Comparison of ENCODE assay signal across 14 cellular contexts in genomic region chr12:24408305-24408704, GRCh38.
"Had no signal": no experiment of that assay in that cellular context is flagged by ENCODE, and none has a peak within 500 bp of the region (broad histone marks: within the 10 kb centered on the region; RNA-seq: fewer than 3 reads in every experiment).

No MANE protein-coding gene starts in this region.

- H3K9me3 Mint-ChIP-seq: activated naive CD8-positive, alpha-beta T cell treated with anti-CD3 and anti-CD28 coated beads for 36 hours; activated T-helper 1 cell treated with anti-CD3 and anti-CD28 coated beads, Interleukin-12 subunit alpha, Interleukin-12 subunit beta, Interleukin-2, Interleukin-4 antibody, amounts not matched to agents 30 ng/mL and 10 ng/mL and 1 ng/mL, durations not matched to agents 14 hours and 24 hours and 36 hours had no signal

- H3K27ac Mint-ChIP-seq: activated naive CD8-positive, alpha-beta T cell treated with anti-CD3 and anti-CD28 coated beads for 36 hours; activated T-helper 1 cell treated with anti-CD3 and anti-CD28 coated beads, Interleukin-12 subunit alpha, Interleukin-12 subunit beta, Interleukin-2, Interleukin-4 antibody, amounts not matched to agents 30 ng/mL and 10 ng/mL and 1 ng/mL, durations not matched to agents 14 hours and 24 hours and 36 hours; naive thymus-derived CD4-positive, alpha-beta T cell had no signal

- H3K36me3 Mint-ChIP-seq: activated naive CD8-positive, alpha-beta T cell treated with anti-CD3 and anti-CD28 coated beads for 36 hours; naive thymus-derived CD4-positive, alpha-beta T cell had no signal

- DNase-seq: activated CD8-positive, alpha-beta memory T cell treated with anti-CD3 and anti-CD28 coated beads for 24 hours; activated naive CD8-positive, alpha-beta T cell treated with anti-CD3 and anti-CD28 coated beads for 36 hours; amygdala; body of pancreas; central memory CD4-positive, alpha-beta T cell; cortex of kidney; effector CD4-positive, alpha-beta T cell; mammary epithelial cell; naive thymus-derived CD4-positive, alpha-beta T cell; pancreas; thyroid gland had no signal

- H3K4me3 Mint-ChIP-seq: activated naive CD8-positive, alpha-beta T cell treated with anti-CD3 and anti-CD28 coated beads for 36 hours; activated T-helper 1 cell treated with anti-CD3 and anti-CD28 coated beads, Interleukin-12 subunit alpha, Interleukin-12 subunit beta, Interleukin-2, Interleukin-4 antibody, amounts not matched to agents 30 ng/mL and 10 ng/mL and 1 ng/mL, durations not matched to agents 14 hours and 24 hours and 36 hours; naive thymus-derived CD4-positive, alpha-beta T cell had no signal

- H3K4me1 Mint-ChIP-seq: activated naive CD8-positive, alpha-beta T cell treated with anti-CD3 and anti-CD28 coated beads for 36 hours had no signal

- ATAC-seq: body of pancreas; left lobe of liver; naive thymus-derived CD4-positive, alpha-beta T cell; pancreas; sciatic nerve had no signal
